8 cellular contexts compared by ENCODE assay signal in genomic region chr15:66293085-66293418, GRCh38. TPM values are rescaled to one million over a fixed set of nuclear protein-coding genes. Genes with fewer than 3 reads are reported as not detected.
DNase-seq lines count a peak whose midpoint lies in the region; ATAC-seq, FAIRE-seq and TF ChIP-seq lines count a peak whose summit lies in the region.

No MANE protein-coding gene starts in this region.

- H3K9me3 ChIP-seq in keratinocyte (ENCODE audit: control insufficient read depth, low read depth, low read length), result no peaks in the 10 kb centered on the region

- no peaks in the 10 kb centered on the region for H4K20me1 ChIP-seq in keratinocyte (ENCODE audit: control insufficient read depth, extremely low read depth, insufficient read depth, low read length)

- no peaks in the 10 kb centered on the region for H3K27me3 Mint-ChIP-seq in activated naive CD8-positive, alpha-beta T cell treated with anti-CD3 and anti-CD28 coated beads, Interleukin-2, amount 10 ng/mL, durations not matched to agents 7 days and 5 days

- peak overlapping the region; percentile 41 to 73 (median 46) for H3K4me3 ChIP-seq in keratinocyte (ENCODE audit: control insufficient read depth in 2 of 3, extremely low read depth in 1 of 3, insufficient read depth in 2 of 3, low read depth in 1 of 3, low read length in 3 of 3)

- peak overlapping the region; percentile 82 for H3K27ac Mint-ChIP-seq in activated naive CD8-positive, alpha-beta T cell treated with anti-CD3 and anti-CD28 coated beads, Interleukin-2, amount 10 ng/mL, durations not matched to agents 7 days and 5 days

- H3K4me1 Mint-ChIP-seq in activated naive CD8-positive, alpha-beta T cell treated with anti-CD3 and anti-CD28 coated beads, Interleukin-2, amount 10 ng/mL, durations not matched to agents 7 days and 5 days, result peaks cover 32% of the 10 kb centered on the region

- H3K36me3 ChIP-seq in keratinocyte (ENCODE audit: control insufficient read depth in 2 of 2, extremely low read depth in 1 of 2, insufficient read depth in 2 of 2, low read length in 2 of 2), result no peaks in the 10 kb centered on the region

- TF ChIP-seq CTCF in keratinocyte (optimal IDR thresholded peaks at IDR 0.05 in 1 of 3, IDR thresholded peaks at IDR 0.05 in 1 of 3, conservative IDR thresholded peaks at IDR 0.05 in 1 of 3; ENCODE audit: extremely low read depth in 1 of 3, insufficient read depth in 2 of 3, low read length in 3 of 3), result no peak

- ATAC-seq in activated naive CD8-positive, alpha-beta T cell treated with anti-CD3 and anti-CD28 coated beads, Interleukin-2, amount 10 ng/mL, durations not matched to agents 7 days and 5 days (ENCODE audit: low read depth), result no peak

- peak overlapping the region; percentile 51 for H2AFZ ChIP-seq in keratinocyte (ENCODE audit: control insufficient read depth, low read length)

- H3K27ac ChIP-seq in keratinocyte (ENCODE audit: control insufficient read depth, insufficient read depth, low read length), result peak overlapping the region; percentile 42
- peak overlapping the region; percentile 86 for H3K27ac ChIP-seq in substantia nigra (ENCODE audit: low read depth, low read length, poor library complexity, severe bottlenecking)

- H3K79me2 ChIP-seq in keratinocyte (ENCODE audit: control insufficient read depth, insufficient read depth, low read length), result no peaks in the 10 kb centered on the region

- no peaks in the 10 kb centered on the region for H3K9me3 Mint-ChIP-seq in activated naive CD8-positive, alpha-beta T cell treated with anti-CD3 and anti-CD28 coated beads, Interleukin-2, amount 10 ng/mL, durations not matched to agents 7 days and 5 days

- DNase-seq in NCI-H748 treated with DMSO at 0.1 percent for 48 hours (lab: John Stamatoyannopoulos, UW) (peak; percentile 28), NCI-H748 (lab: John Stamatoyannopoulos, UW; ENCODE audit: unreplicated experiment) (no peak), keratinocyte (ENCODE audit: low read depth, low spot score) (no peak), substantia nigra (lab: John Stamatoyannopoulos, UW) (peak in 1 of 49 donors; percentile 41), DMS114 treated with DMSO at 0.1 percent for 48 hours (lab: John Stamatoyannopoulos, UW; ENCODE audit: unreplicated experiment) (no peak), NCI-H446 treated with DMSO at 0.1 percent for 48 hours (lab: John Stamatoyannopoulos, UW) (no peak), NCI-H1048 (lab: John Stamatoyannopoulos, UW) (no peak)
- DNase-seq in activated naive CD8-positive, alpha-beta T cell treated with anti-CD3 and anti-CD28 coated beads, Interleukin-2, amount 10 ng/mL, durations not matched to agents 7 days and 5 days, result no peak

- H3K36me3 Mint-ChIP-seq in activated naive CD8-positive, alpha-beta T cell treated with anti-CD3 and anti-CD28 coated beads, Interleukin-2, amount 10 ng/mL, durations not matched to agents 7 days and 5 days, result peaks cover 2% of the 10 kb centered on the region

- H3K9me1 ChIP-seq in keratinocyte (ENCODE audit: control insufficient read depth, extremely low read depth, insufficient read depth, low read length), result no peaks in the 10 kb centered on the region

- peak overlapping the region; percentile 78 for H3K4me3 Mint-ChIP-seq in activated naive CD8-positive, alpha-beta T cell treated with anti-CD3 and anti-CD28 coated beads, Interleukin-2, amount 10 ng/mL, durations not matched to agents 7 days and 5 days

- POLR2A ChIA-PET in activated naive CD8-positive, alpha-beta T cell treated with anti-CD3 and anti-CD28 coated beads, Interleukin-2, amount 10 ng/mL, durations not matched to agents 7 days and 5 days (lab: Charles Lee), result interaction anchor here (0.6 to 1.7 kb wide), 6 partner anchors 19 to 988 kb away, joined by 3 to 7 read pairs (median 4); partner anchors contain the start of genes RNU5B-1, RPL4 and ZWILCH

- FAIRE-seq in keratinocyte (lab: Jason Lieb, UNC), result no peak

- H3K27me3 ChIP-seq in keratinocyte (ENCODE audit: control insufficient read depth, extremely low read depth, insufficient read depth, low read length), result no peaks in the 10 kb centered on the region

- H3K4me1 ChIP-seq in keratinocyte (ENCODE audit: control insufficient read depth, extremely low read depth, insufficient read depth, low read length), result peaks cover 34% of the 10 kb centered on the region

- dilution Hi-C loops in keratinocyte (cut with MboI; ENCODE audit: extremely low pct_ligation_motif_present, low sequenced_read_pairs), result no loop called here

- peak overlapping the region; percentile 95 for H3K4me2 ChIP-seq in keratinocyte (ENCODE audit: control insufficient read depth, extremely low read depth, insufficient read depth, low read depth, low read length)

- H3K9ac ChIP-seq in keratinocyte (ENCODE audit: control insufficient read depth, extremely low read depth, insufficient read depth, low read length), result peak overlapping the region; percentile 80

RNA-seq across cellular contexts. Expression of gene DIS3L, which starts 0.3 kb away (rescaled TPM):
- 10 to 100 TPM; 27.2 to 27.8 TPM for total RNA-seq in activated naive CD8-positive, alpha-beta T cell treated with anti-CD3 and anti-CD28 coated beads, Interleukin-2, amount 10 ng/mL, durations not matched to agents 7 days and 5 days
- 3.8 to 12.2 TPM (median 7.6 TPM) in 3 replicates for polyA plus RNA-seq in keratinocyte
- polyA plus RNA-seq in keratinocyte (2011; ENCODE audit: low read depth), result 3.0 TPM
- polyA plus RNA-seq in keratinocyte (2011; cell fraction: cytosol; rRNA removed), result 3.3 and 7.3 TPM in 2 replicates
- 4.3 TPM in 2 replicates for polyA plus RNA-seq in keratinocyte (2011; cell fraction: nucleus; rRNA removed)
- polyA plus RNA-seq in keratinocyte (2012; ENCODE audit: low replicate concordance), result 2.0 and 6.6 TPM in 2 replicates
- polyA minus RNA-seq in keratinocyte, result 1.8 to 7.1 TPM (median 2.9 TPM) in 3 replicates
- polyA minus RNA-seq in keratinocyte (2011; cell fraction: cytosol; rRNA and poly(A)+ RNA removed), result 11.7 TPM
- polyA minus RNA-seq in keratinocyte (2011; cell fraction: nucleus; rRNA and poly(A)+ RNA removed), result 3.3 and 7.1 TPM in 2 replicates

RNA-seq across cellular contexts. Expression of gene MEGF11, which starts 39.5 kb away (rescaled TPM):
- total RNA-seq in activated naive CD8-positive, alpha-beta T cell treated with anti-CD3 and anti-CD28 coated beads, Interleukin-2, amount 10 ng/mL, durations not matched to agents 7 days and 5 days, result not detected
- not detected in 3 replicates for polyA plus RNA-seq in keratinocyte
- not detected for polyA plus RNA-seq in keratinocyte (2011; ENCODE audit: low read depth)
- polyA plus RNA-seq in keratinocyte (2011; cell fraction: cytosol; rRNA removed), result not detected in 2 replicates
- 0.05 TPM in 1 of 2 replicates, not detected in the other for polyA plus RNA-seq in keratinocyte (2011; cell fraction: nucleus; rRNA removed)
- 0.15 and 1.0 TPM in 2 replicates for polyA plus RNA-seq in keratinocyte (2012; ENCODE audit: low replicate concordance)
- polyA minus RNA-seq in keratinocyte, result not detected in 3 replicates
- polyA minus RNA-seq in keratinocyte (2011; cell fraction: cytosol; rRNA and poly(A)+ RNA removed), result not detected
- polyA minus RNA-seq in keratinocyte (2011; cell fraction: nucleus; rRNA and poly(A)+ RNA removed), result not detected in 2 replicates
